ENCODE assay signal across 1 cellular context in the genomic region with DNA sequence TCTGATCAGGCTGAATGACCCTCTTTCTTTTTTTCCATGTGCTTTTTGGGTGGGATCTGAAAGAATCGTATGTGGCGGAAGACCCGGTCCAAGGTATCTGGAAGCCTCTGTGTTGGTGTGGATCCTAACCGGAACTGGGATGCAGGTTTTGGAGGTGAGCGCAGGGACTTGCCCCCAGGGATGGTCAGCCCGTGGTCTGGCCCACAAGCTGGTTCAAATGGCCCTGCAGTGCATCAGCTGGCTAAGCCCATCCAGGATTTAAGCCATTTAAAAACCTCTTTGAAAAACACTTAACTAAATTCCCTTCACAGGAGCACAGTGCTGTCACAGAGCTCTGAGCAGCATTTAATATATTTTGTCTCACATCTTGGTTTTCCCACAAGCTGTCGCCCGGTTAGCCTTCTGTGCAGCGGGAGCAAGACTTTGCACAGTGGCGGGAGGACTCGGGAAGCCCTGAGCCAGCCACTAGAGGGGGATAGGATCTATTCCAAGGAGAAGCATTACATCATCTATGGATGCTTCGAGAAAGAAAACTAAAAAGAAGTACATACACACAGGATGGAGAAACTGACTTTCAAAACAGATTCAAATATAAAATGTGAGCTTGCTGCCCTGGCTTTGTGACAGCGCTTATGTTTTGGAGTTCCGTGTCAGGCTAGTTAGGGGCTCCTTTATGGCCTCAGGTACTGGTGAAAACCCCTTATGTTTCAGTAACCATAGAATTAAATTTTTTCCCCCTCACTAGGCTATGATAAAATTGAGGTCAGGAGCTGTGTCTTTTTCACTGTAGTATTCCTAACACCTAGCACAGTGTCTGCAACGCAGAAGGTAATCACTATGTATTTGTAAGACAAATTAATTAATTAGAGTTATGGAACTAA.
TF ChIP-seq lines count a peak whose summit lies in the region.

No MANE protein-coding gene starts in this region.

TF ChIP-seq in K562, 482 proteins besides CTCF, POLR2A, EP300 and RAD21 (continued from another document):
- TF ChIP-seq, protein P1, sequence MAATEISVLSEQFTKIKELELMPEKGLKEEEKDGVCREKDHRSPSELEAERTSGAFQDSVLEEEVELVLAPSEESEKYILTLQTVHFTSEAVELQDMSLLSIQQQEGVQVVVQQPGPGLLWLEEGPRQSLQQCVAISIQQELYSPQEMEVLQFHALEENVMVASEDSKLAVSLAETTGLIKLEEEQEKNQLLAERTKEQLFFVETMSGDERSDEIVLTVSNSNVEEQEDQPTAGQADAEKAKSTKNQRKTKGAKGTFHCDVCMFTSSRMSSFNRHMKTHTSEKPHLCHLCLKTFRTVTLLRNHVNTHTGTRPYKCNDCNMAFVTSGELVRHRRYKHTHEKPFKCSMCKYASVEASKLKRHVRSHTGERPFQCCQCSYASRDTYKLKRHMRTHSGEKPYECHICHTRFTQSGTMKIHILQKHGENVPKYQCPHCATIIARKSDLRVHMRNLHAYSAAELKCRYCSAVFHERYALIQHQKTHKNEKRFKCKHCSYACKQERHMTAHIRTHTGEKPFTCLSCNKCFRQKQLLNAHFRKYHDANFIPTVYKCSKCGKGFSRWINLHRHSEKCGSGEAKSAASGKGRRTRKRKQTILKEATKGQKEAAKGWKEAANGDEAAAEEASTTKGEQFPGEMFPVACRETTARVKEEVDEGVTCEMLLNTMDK (IDR thresholded peaks at IDR 0.05; ENCODE audit: borderline replicate concordance, insufficient read depth, low read depth, low read length, poor library complexity, severe bottlenecking) = no peak
- TF ChIP-seq ZNF75A (CRISPR knock-in tag; IDR thresholded peaks at IDR 0.05) = 0 out of 2 replicates have a peak, but pooled peaks have one; percentile 38
- no peak for TF ChIP-seq NFYB (IDR thresholded peaks at IDR 0.05; ENCODE audit: extremely low read depth, insufficient read length)
- TF ChIP-seq HMBOX1 (IDR thresholded peaks at IDR 0.05) = 0 out of 2 replicates have a peak, but pooled peaks have one; percentile 20
- TF ChIP-seq, protein P2, sequence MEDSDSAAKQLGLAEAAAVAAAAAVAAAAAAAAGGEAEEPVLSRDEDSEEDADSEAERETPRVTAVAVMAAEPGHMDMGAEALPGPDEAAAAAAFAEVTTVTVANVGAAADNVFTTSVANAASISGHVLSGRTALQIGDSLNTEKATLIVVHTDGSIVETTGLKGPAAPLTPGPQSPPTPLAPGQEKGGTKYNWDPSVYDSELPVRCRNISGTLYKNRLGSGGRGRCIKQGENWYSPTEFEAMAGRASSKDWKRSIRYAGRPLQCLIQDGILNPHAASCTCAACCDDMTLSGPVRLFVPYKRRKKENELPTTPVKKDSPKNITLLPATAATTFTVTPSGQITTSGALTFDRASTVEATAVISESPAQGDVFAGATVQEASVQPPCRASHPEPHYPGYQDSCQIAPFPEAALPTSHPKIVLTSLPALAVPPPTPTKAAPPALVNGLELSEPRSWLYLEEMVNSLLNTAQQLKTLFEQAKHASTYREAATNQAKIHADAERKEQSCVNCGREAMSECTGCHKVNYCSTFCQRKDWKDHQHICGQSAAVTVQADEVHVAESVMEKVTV (CRISPR knock-in tag; IDR thresholded peaks at IDR 0.05) = peak; percentile 52; the same call in 1 of the 2 replicates
- no peak for TF ChIP-seq NKRF (IDR thresholded peaks at IDR 0.05; ENCODE audit: borderline replicate concordance)
- TF ChIP-seq BRD9 (IDR thresholded peaks at IDR 0.05; ENCODE audit: low read depth, partially characterized antibody) = no peak
- TF ChIP-seq, protein P3, sequence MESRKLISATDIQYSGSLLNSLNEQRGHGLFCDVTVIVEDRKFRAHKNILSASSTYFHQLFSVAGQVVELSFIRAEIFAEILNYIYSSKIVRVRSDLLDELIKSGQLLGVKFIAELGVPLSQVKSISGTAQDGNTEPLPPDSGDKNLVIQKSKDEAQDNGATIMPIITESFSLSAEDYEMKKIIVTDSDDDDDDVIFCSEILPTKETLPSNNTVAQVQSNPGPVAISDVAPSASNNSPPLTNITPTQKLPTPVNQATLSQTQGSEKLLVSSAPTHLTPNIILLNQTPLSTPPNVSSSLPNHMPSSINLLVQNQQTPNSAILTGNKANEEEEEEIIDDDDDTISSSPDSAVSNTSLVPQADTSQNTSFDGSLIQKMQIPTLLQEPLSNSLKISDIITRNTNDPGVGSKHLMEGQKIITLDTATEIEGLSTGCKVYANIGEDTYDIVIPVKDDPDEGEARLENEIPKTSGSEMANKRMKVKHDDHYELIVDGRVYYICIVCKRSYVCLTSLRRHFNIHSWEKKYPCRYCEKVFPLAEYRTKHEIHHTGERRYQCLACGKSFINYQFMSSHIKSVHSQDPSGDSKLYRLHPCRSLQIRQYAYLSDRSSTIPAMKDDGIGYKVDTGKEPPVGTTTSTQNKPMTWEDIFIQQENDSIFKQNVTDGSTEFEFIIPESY (CRISPR knock-in tag; IDR thresholded peaks at IDR 0.05) = peak; percentile 88
- peak; percentile 98 for TF ChIP-seq ATF7 (IDR thresholded peaks at IDR 0.05)
- TF ChIP-seq JUND (IDR thresholded peaks at IDR 0.05; ENCODE audit: borderline replicate concordance, low read depth, low read length) = peak; percentile 93
- peak; percentile 96 for TF ChIP-seq JUND (tag; IDR thresholded peaks at IDR 0.05; ENCODE audit: borderline replicate concordance, low read depth, low read length)
- TF ChIP-seq, protein P4, sequence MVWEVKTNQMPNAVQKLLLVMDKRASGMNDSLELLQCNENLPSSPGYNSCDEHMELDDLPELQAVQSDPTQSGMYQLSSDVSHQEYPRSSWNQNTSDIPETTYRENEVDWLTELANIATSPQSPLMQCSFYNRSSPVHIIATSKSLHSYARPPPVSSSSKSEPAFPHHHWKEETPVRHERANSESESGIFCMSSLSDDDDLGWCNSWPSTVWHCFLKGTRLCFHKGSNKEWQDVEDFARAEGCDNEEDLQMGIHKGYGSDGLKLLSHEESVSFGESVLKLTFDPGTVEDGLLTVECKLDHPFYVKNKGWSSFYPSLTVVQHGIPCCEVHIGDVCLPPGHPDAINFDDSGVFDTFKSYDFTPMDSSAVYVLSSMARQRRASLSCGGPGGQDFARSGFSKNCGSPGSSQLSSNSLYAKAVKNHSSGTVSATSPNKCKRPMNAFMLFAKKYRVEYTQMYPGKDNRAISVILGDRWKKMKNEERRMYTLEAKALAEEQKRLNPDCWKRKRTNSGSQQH (CRISPR knock-in tag; IDR thresholded peaks at IDR 0.05) = no peak
- peak; percentile 53; the same call in 1 of the 2 replicates for TF ChIP-seq ATF4 (CRISPR knock-in tag; IDR thresholded peaks at IDR 0.05)
- peak in 1 of 2 experiments; percentile 60; a peak in 2 of 4 replicates for TF ChIP-seq MAZ (CRISPR knock-in tag; conservative IDR thresholded peaks at IDR 0.05 in 1 of 2, IDR thresholded peaks at IDR 0.05 in 1 of 2)
- no peak for TF ChIP-seq PURB (CRISPR knock-in tag; IDR thresholded peaks at IDR 0.05; ENCODE audit: low read depth)
- TF ChIP-seq RCOR1 (IDR thresholded peaks at IDR 0.05; ENCODE audit: borderline replicate concordance in 1 of 2, low read depth in 2 of 2, low read length in 2 of 2) = 0 out of 4 replicates have a peak, but pooled peaks of 1 of the 2 experiments have one; percentile 45
- 0 out of 4 replicates have a peak, but pooled peaks have one; percentile 40 to 48 for TF ChIP-seq UBTF (IDR thresholded peaks at IDR 0.05; ENCODE audit: borderline replicate concordance in 1 of 2, low read depth in 2 of 2, low read length in 2 of 2)
- peak; percentile 53; the same call in 1 of the 2 replicates for TF ChIP-seq ATF2 (CRISPR knock-in tag; IDR thresholded peaks at IDR 0.05)
- TF ChIP-seq HDAC6 (IDR thresholded peaks at IDR 0.05; ENCODE audit: low read depth, low read length) = 0 out of 2 replicates have a peak, but pooled peaks have one; percentile 21
- TF ChIP-seq HEY1 (CRISPR knock-in tag; IDR thresholded peaks at IDR 0.05; ENCODE audit: borderline replicate concordance) = no peak
- no peak for TF ChIP-seq ESRRA (IDR thresholded peaks at IDR 0.05; ENCODE audit: borderline replicate concordance, low read depth)
- no peak for TF ChIP-seq NONO (IDR thresholded peaks at IDR 0.05; ENCODE audit: low read depth in 2 of 2, low read length in 1 of 2)
- TF ChIP-seq TARDBP (IDR thresholded peaks at IDR 0.05) = 0 out of 2 replicates have a peak, but pooled peaks have one; percentile 24
- TF ChIP-seq, protein P5, sequence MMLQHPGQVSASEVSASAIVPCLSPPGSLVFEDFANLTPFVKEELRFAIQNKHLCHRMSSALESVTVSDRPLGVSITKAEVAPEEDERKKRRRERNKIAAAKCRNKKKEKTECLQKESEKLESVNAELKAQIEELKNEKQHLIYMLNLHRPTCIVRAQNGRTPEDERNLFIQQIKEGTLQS (IDR thresholded peaks at IDR 0.05) = peak; percentile 92
- TF ChIP-seq, protein P5 (CRISPR knock-in tag; conservative IDR thresholded peaks at IDR 0.05) = 0 out of 2 replicates have a peak, but pooled peaks have one; percentile 37
